7 cellular contexts compared by ENCODE assay signal in the genomic region with DNA sequence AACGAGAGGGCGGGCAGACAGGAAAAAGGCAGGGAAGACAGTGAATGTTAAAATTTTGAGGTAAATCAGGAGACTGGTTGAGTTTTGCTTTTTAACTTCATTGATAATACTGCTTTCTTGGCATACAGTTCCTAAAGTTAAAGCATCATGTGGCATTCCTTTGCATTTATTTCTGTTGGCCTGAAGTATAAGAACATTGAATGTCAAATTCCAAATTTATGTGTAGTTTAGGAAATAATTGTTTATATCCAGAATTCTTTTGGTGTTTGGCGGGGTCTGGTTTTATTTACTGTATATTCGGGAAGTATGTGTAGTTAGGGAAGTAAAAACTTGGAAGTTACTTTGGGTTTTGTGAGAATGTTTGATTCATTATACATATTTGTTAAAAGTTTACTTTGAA.
DNase-seq lines count a peak whose midpoint lies in the region; ATAC-seq, FAIRE-seq and TF ChIP-seq lines count a peak whose summit lies in the region.

No MANE protein-coding gene starts in this region.

- H3K4me3 ChIP-seq in HUES64 (ENCODE audit: low read length): peak overlapping the region; percentile 98
- peak overlapping the region; percentile 73 to 96 (median 96) for H3K4me3 ChIP-seq in keratinocyte (ENCODE audit: control insufficient read depth in 2 of 3, extremely low read depth in 1 of 3, insufficient read depth in 2 of 3, low read depth in 1 of 3, low read length in 3 of 3)
- peak overlapping the region; percentile 87 to 88 for H3K4me3 ChIP-seq in stomach smooth muscle (ENCODE audit: low read length in 2 of 2)

- TF ChIP-seq POLR2A in erythroblast (IDR thresholded peaks at IDR 0.05; ENCODE audit: low read length): no peak

- H3K27me3 ChIP-seq in HUES64 (ENCODE audit: insufficient read depth, low read length) (no peaks in the 10 kb centered on the region), keratinocyte (ENCODE audit: control insufficient read depth, extremely low read depth, insufficient read depth, low read length) (no peaks in the 10 kb centered on the region), stomach smooth muscle (ENCODE audit: control insufficient read depth in 1 of 2, insufficient read depth in 2 of 2, low read length in 2 of 2) (no peaks in the 10 kb centered on the region)

- peaks cover 11% of the 10 kb centered on the region for H3K36me3 Mint-ChIP-seq in activated naive CD8-positive, alpha-beta T cell treated with anti-CD3 and anti-CD28 coated beads, Interleukin-2, amount 10 ng/mL, durations not matched to agents 7 days and 5 days

- peaks cover 27% of the 10 kb centered on the region for H4K20me1 ChIP-seq in keratinocyte (ENCODE audit: control insufficient read depth, extremely low read depth, insufficient read depth, low read length)

- no peak for DNase-seq in activated naive CD8-positive, alpha-beta T cell treated with anti-CD3 and anti-CD28 coated beads, Interleukin-2, amount 10 ng/mL, durations not matched to agents 7 days and 5 days
- DNase-seq in keratinocyte (ENCODE audit: low read depth, low spot score) (no peak), erythroblast (lab: John Stamatoyannopoulos, UW) (no peak), NOMO-1 treated with DMSO at 0.1 percent for 48 hours (lab: John Stamatoyannopoulos, UW; ENCODE audit: unreplicated experiment) (no peak), germinal center (ENCODE audit: low spot score) (no peak)

- no peaks in the 10 kb centered on the region for H3K9me3 ChIP-seq in HUES64 (ENCODE audit: insufficient read depth, low read depth, low read length)
- H3K9me3 ChIP-seq in keratinocyte (ENCODE audit: control insufficient read depth, low read depth, low read length): no peaks in the 10 kb centered on the region
- H3K9me3 ChIP-seq in stomach smooth muscle (ENCODE audit: control insufficient read depth in 2 of 2, low read length in 2 of 2): no peaks in the 10 kb centered on the region

- H2AFZ ChIP-seq in keratinocyte (ENCODE audit: control insufficient read depth, low read length): no peak overlapping the region

- H3K4me3 Mint-ChIP-seq in activated naive CD8-positive, alpha-beta T cell treated with anti-CD3 and anti-CD28 coated beads, Interleukin-2, amount 10 ng/mL, durations not matched to agents 7 days and 5 days: peak overlapping the region; percentile 90

- H3K9ac ChIP-seq in HUES64 (ENCODE audit: low read depth, low read length) (peak overlapping the region; percentile 93), keratinocyte (ENCODE audit: control insufficient read depth, extremely low read depth, insufficient read depth, low read length) (peak overlapping the region; percentile 87), stomach smooth muscle (ENCODE audit: low read length in 2 of 2) (peak overlapping the region; percentile 66 to 93)

- peaks cover 41% of the 10 kb centered on the region for H3K4me1 Mint-ChIP-seq in activated naive CD8-positive, alpha-beta T cell treated with anti-CD3 and anti-CD28 coated beads, Interleukin-2, amount 10 ng/mL, durations not matched to agents 7 days and 5 days

- H3K36me3 ChIP-seq in HUES64 (ENCODE audit: insufficient read depth, low read length) (peaks cover 12% of the 10 kb centered on the region; the same call in 1 of the 2 replicates), keratinocyte (ENCODE audit: control insufficient read depth in 2 of 2, extremely low read depth in 1 of 2, insufficient read depth in 2 of 2, low read length in 2 of 2) (peaks cover 2 to 5% of the 10 kb centered on the region in 2 experiments), stomach smooth muscle (ENCODE audit: control insufficient read depth in 2 of 2, insufficient read depth in 2 of 2, low read length in 2 of 2) (no peaks in the 10 kb centered on the region)

- H3K27ac ChIP-seq in HUES64 (ENCODE audit: low read depth, low read length) (peak overlapping the region; percentile 98), keratinocyte (ENCODE audit: control insufficient read depth, insufficient read depth, low read length) (peak overlapping the region; percentile 85), stomach smooth muscle (ENCODE audit: low read length) (peak overlapping the region; percentile 86)

- H3K4me2 ChIP-seq in keratinocyte (ENCODE audit: control insufficient read depth, extremely low read depth, insufficient read depth, low read depth, low read length): peak overlapping the region; percentile 79

- POLR2A ChIA-PET in activated naive CD8-positive, alpha-beta T cell treated with anti-CD3 and anti-CD28 coated beads, Interleukin-2, amount 10 ng/mL, durations not matched to agents 7 days and 5 days (lab: Charles Lee): interaction anchor here (1.5 to 1.9 kb wide), 2 partner anchors 11 to 16 kb away, joined by 4 to 5 read pairs; no protein-coding TSS in a partner anchor

- no peaks in the 10 kb centered on the region for H3K27me3 Mint-ChIP-seq in activated naive CD8-positive, alpha-beta T cell treated with anti-CD3 and anti-CD28 coated beads, Interleukin-2, amount 10 ng/mL, durations not matched to agents 7 days and 5 days

- no peaks in the 10 kb centered on the region for H3K9me3 Mint-ChIP-seq in activated naive CD8-positive, alpha-beta T cell treated with anti-CD3 and anti-CD28 coated beads, Interleukin-2, amount 10 ng/mL, durations not matched to agents 7 days and 5 days

- FAIRE-seq in keratinocyte (lab: Jason Lieb, UNC): no peak

- peak overlapping the region; percentile 91 for H3K27ac Mint-ChIP-seq in activated naive CD8-positive, alpha-beta T cell treated with anti-CD3 and anti-CD28 coated beads, Interleukin-2, amount 10 ng/mL, durations not matched to agents 7 days and 5 days

- no peak for TF ChIP-seq CTCF in keratinocyte (optimal IDR thresholded peaks at IDR 0.05 in 1 of 3, IDR thresholded peaks at IDR 0.05 in 1 of 3, conservative IDR thresholded peaks at IDR 0.05 in 1 of 3; ENCODE audit: extremely low read depth in 1 of 3, insufficient read depth in 2 of 3, low read length in 3 of 3)

- WGBS in HUES64: under 1% methylated on average over 4 of the region's 4 CpGs

- dilution Hi-C loops in keratinocyte (cut with MboI; ENCODE audit: extremely low pct_ligation_motif_present, low sequenced_read_pairs): no loop called here

- peaks cover 56% of the 10 kb centered on the region for H3K79me2 ChIP-seq in keratinocyte (ENCODE audit: control insufficient read depth, insufficient read depth, low read length)

- ATAC-seq in activated naive CD8-positive, alpha-beta T cell treated with anti-CD3 and anti-CD28 coated beads, Interleukin-2, amount 10 ng/mL, durations not matched to agents 7 days and 5 days (ENCODE audit: low read depth): no peak

- H3K9me1 ChIP-seq in keratinocyte (ENCODE audit: control insufficient read depth, extremely low read depth, insufficient read depth, low read length): no peaks in the 10 kb centered on the region

- peaks cover 33% of the 10 kb centered on the region for H3K4me1 ChIP-seq in HUES64 (ENCODE audit: insufficient read depth, low read length)
- peaks cover 21% of the 10 kb centered on the region for H3K4me1 ChIP-seq in keratinocyte (ENCODE audit: control insufficient read depth, extremely low read depth, insufficient read depth, low read length)
- peaks cover 15% of the 10 kb centered on the region for H3K4me1 ChIP-seq in stomach smooth muscle (ENCODE audit: control insufficient read depth, insufficient read depth, low read length)
